Comparison of ENCODE assay signal across 9 cellular contexts in the genomic region with DNA sequence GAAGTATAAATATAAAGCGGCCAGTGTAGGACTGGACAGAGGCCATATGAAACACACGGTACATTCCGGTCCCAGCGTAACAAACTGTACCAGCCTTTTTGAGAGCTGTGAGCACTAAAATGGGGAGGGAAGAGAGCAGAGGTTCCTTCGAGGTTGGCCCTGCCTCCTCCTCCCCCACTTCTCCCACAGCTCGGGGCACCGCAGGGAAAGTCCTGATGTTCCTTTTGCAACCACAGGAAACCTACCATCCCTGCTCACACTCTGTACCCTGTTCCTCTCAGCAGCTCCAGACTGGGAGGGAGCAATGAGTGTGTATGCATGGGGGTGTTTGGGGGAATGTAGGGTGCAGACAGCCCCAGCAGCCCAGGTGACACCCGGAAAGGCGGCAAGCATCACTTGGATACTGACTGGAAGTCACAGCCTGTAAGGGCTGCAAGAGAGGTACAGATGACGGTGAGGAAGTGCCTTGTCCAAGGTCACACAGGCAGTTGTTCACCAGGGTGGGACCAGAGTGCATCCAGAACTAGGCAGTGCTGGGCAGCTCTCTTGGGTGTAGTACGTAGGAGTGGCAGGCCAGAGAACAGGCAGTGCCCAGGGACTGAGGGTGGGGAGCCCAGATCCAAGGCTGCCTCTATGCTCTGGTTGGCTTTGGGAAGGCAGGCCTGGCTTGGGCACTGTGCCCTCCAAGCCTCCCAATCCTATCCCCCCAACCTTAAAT. TPM values are rescaled to one million over a fixed set of nuclear protein-coding genes. Genes with fewer than 3 reads are reported as not detected.
DNase-seq lines count a peak whose midpoint lies in the region; ATAC-seq, FAIRE-seq and TF ChIP-seq lines count a peak whose summit lies in the region.
"Had no signal": no experiment of that assay in that cellular context is flagged by ENCODE, and none has a peak within 500 bp of the region (broad histone marks: within the 10 kb centered on the region; RNA-seq: fewer than 3 reads in every experiment).

No MANE protein-coding gene starts in this region.

- ATAC-seq in activated CD8-positive, alpha-beta T cell treated with anti-CD3 and anti-CD28 coated beads, Interleukin-2, amount 10 ng/mL, durations not matched to agents 7 days and 5 days: no peak
- peak in 5 of 8 donors; percentile 23 to 64 (median 30) for ATAC-seq in heart right ventricle
- ATAC-seq in sciatic nerve: peak; percentile 24
- no peak for ATAC-seq in GM19035 (IDR thresholded peaks at IDR 0.05; ENCODE audit: unreplicated experiment)

- no peaks in the 10 kb centered on the region for H3K36me3 ChIP-seq in heart right ventricle

- peaks cover 58% of the 10 kb centered on the region for H3K4me1 Mint-ChIP-seq in activated CD8-positive, alpha-beta T cell treated with anti-CD3 and anti-CD28 coated beads, Interleukin-2, amount 10 ng/mL, durations not matched to agents 7 days and 5 days (ENCODE audit: low read depth)

- no peaks in the 10 kb centered on the region for H3K9me3 ChIP-seq in heart right ventricle

- no peaks in the 10 kb centered on the region for H3K36me3 Mint-ChIP-seq in activated CD8-positive, alpha-beta T cell treated with anti-CD3 and anti-CD28 coated beads, Interleukin-2, amount 10 ng/mL, durations not matched to agents 7 days and 5 days (ENCODE audit: low read depth)

- no peak for FAIRE-seq in GM12891 (lab: Jason Lieb, UNC)

- intact Hi-C loops in heart right ventricle (cut with DNase I) (loop anchor here in 6 of 10 donors (2.0 to 5.0 kb wide), 3 partner anchors 34 to 39 kb away; partner anchors contain the start of gene FKBP5 (in 5 of the 6)), sciatic nerve (cut with DNase I) (no loop called here)

- no peak overlapping the region for H3K4me3 ChIP-seq in heart right ventricle

- H3K4me3 Mint-ChIP-seq in activated CD8-positive, alpha-beta T cell treated with anti-CD3 and anti-CD28 coated beads, Interleukin-2, amount 10 ng/mL, durations not matched to agents 7 days and 5 days: no peak overlapping the region

- H3K27ac ChIP-seq in heart right ventricle: peak overlapping the region; percentile 59 to 100 (median 98)

- CTCF ChIA-PET in activated CD8-positive, alpha-beta T cell treated with anti-CD3 and anti-CD28 coated beads, Interleukin-2, amount 10 ng/mL, durations not matched to agents 7 days and 5 days (lab: Charles Lee): interaction anchor here (0.9 to 5.2 kb wide), 7 partner anchors 11 to 143 kb away, joined by 3 to 34 read pairs (median 3); partner anchors contain the start of gene ARMC12

- no peak for TF ChIP-seq CTCF in heart right ventricle (IDR thresholded peaks at IDR 0.05)

- TF ChIP-seq POLR2A in GM12891 (IDR thresholded peaks at IDR 0.05; ENCODE audit: low read depth, low read length): no peak

- 30 to 34% methylated on average over 11 of the region's 11 CpGs for WGBS in heart right ventricle, 2 donors

- peak overlapping the region; percentile 80 for H3K27ac Mint-ChIP-seq in activated CD8-positive, alpha-beta T cell treated with anti-CD3 and anti-CD28 coated beads, Interleukin-2, amount 10 ng/mL, durations not matched to agents 7 days and 5 days

- POLR2A ChIA-PET in activated CD8-positive, alpha-beta T cell treated with anti-CD3 and anti-CD28 coated beads, Interleukin-2, amount 10 ng/mL, durations not matched to agents 7 days and 5 days (lab: Charles Lee): interaction anchor here (0.8 kb wide), 1 partner anchor 13 kb away, joined by 3 read pairs; no protein-coding TSS in a partner anchor

- DNase-seq in GM12891 (ENCODE audit: insufficient read length, low spot score): no peak
- DNase-seq in activated CD8-positive, alpha-beta T cell treated with anti-CD3 and anti-CD28 coated beads, Interleukin-2, amount 10 ng/mL, durations not matched to agents 7 days and 5 days: no peak
- DNase-seq in heart right ventricle: peak; percentile 13 to 57
- no peak for DNase-seq in sciatic nerve (ENCODE audit: low spot score)
- DNase-seq in COLO829 (ENCODE audit: low spot score): no peak
- DNase-seq in NCI-H526 treated with DMSO at 0.1 percent for 48 hours (lab: John Stamatoyannopoulos, UW): no peak
- no peak for DNase-seq in NCI-H146 (lab: John Stamatoyannopoulos, UW)
- DNase-seq: amniotic stem cell had no signal

- no peaks in the 10 kb centered on the region for H3K27me3 ChIP-seq in heart right ventricle

- no peaks in the 10 kb centered on the region for H3K9me3 Mint-ChIP-seq in activated CD8-positive, alpha-beta T cell treated with anti-CD3 and anti-CD28 coated beads, Interleukin-2, amount 10 ng/mL, durations not matched to agents 7 days and 5 days (ENCODE audit: insufficient read depth)

- H3K27me3 Mint-ChIP-seq in activated CD8-positive, alpha-beta T cell treated with anti-CD3 and anti-CD28 coated beads, Interleukin-2, amount 10 ng/mL, durations not matched to agents 7 days and 5 days (ENCODE audit: low read depth): no peaks in the 10 kb centered on the region

- H3K4me1 ChIP-seq in heart right ventricle: peaks cover 27 to 93% (median 63%) of the 10 kb centered on the region in 9 donors

TF ChIP-seq in GM12891, 5 proteins besides CTCF, POLR2A, EP300 and RAD21:
- no peak for TF ChIP-seq TAF1 (IDR thresholded peaks at IDR 0.05; ENCODE audit: low read depth, low read length)
- peak; percentile 22; the same call in 1 of the 2 replicates for TF ChIP-seq SPI1 (IDR thresholded peaks at IDR 0.05; ENCODE audit: low read depth, low read length)

RNA-seq across cellular contexts. Expression of gene ARMC12, which starts 11.0 kb away (rescaled TPM):
- polyA plus RNA-seq in GM12891 (2012; ENCODE audit: low read depth, missing spikeins): 0.83 TPM
- under 1 TPM; 0.37 to 0.45 TPM for total RNA-seq in activated CD8-positive, alpha-beta T cell treated with anti-CD3 and anti-CD28 coated beads, Interleukin-2, amount 10 ng/mL, durations not matched to agents 7 days and 5 days
- total RNA-seq in heart right ventricle (under 1 TPM in 4 of 10 donors, not detected in 6; 0.20 to 0.37 (median 0.24) TPM), sciatic nerve (0.80 TPM)
- polyA plus RNA-seq in heart right ventricle: under 1 TPM; 0.16 to 0.95 TPM

RNA-seq across cellular contexts. Expression of gene FKBP5, which starts 37.2 kb away (rescaled TPM):
- polyA plus RNA-seq in GM12891 (2012; ENCODE audit: low read depth, missing spikeins): 36.6 TPM
- 10 to 100 TPM; 78.7 to 79.5 TPM for total RNA-seq in activated CD8-positive, alpha-beta T cell treated with anti-CD3 and anti-CD28 coated beads, Interleukin-2, amount 10 ng/mL, durations not matched to agents 7 days and 5 days
- total RNA-seq in heart right ventricle (100 to 1,000 TPM in 3 of 10 donors, 10 to 100 TPM in 7; 20.3 to 151 (median 45.3) TPM), sciatic nerve (23.6 TPM)
- 100 to 1,000 TPM in 1 of 2 donors, 10 to 100 TPM in 1; 40.5 to 199 TPM for polyA plus RNA-seq in heart right ventricle

RNA-seq across cellular contexts. Expression of gene CLPSL2, which starts 50.5 kb away (rescaled TPM):
- polyA plus RNA-seq in GM12891 (2012; ENCODE audit: low read depth, missing spikeins): not detected
- not detected for total RNA-seq in activated CD8-positive, alpha-beta T cell treated with anti-CD3 and anti-CD28 coated beads, Interleukin-2, amount 10 ng/mL, durations not matched to agents 7 days and 5 days
- total RNA-seq in heart right ventricle: not detected
- polyA plus RNA-seq in heart right ventricle: not detected
- total RNA-seq in sciatic nerve: not detected

RNA-seq across cellular contexts. Expression of gene CLPSL1, which starts 54.9 kb away (rescaled TPM):
- not detected for polyA plus RNA-seq in GM12891 (2012; ENCODE audit: low read depth, missing spikeins)
- total RNA-seq in activated CD8-positive, alpha-beta T cell treated with anti-CD3 and anti-CD28 coated beads, Interleukin-2, amount 10 ng/mL, durations not matched to agents 7 days and 5 days: not detected
- total RNA-seq in heart right ventricle (not detected), sciatic nerve (not detected)
- polyA plus RNA-seq in heart right ventricle: not detected

Comparison
In these comparisons a context has a peak if more than half of its experiments do, and no peak if none do; other contexts are left out.
1. DNase-seq: peak in heart right ventricle (2 of 2); none in GM12891 (single experiment), activated CD8-positive, alpha-beta T cell treated with anti-CD3 and anti-CD28 coated beads, Interleukin-2, amount 10 ng/mL, durations not matched to agents 7 days and 5 days (single experiment), sciatic nerve (single experiment), COLO829 (single experiment), NCI-H526 treated with DMSO at 0.1 percent for 48 hours (single experiment) and NCI-H146 (single experiment).
2. ATAC-seq: peak in heart right ventricle (5 of 8) and sciatic nerve (single experiment); none in activated CD8-positive, alpha-beta T cell treated with anti-CD3 and anti-CD28 coated beads, Interleukin-2, amount 10 ng/mL, durations not matched to agents 7 days and 5 days (single experiment) and GM19035 (single experiment).